Comparison of ENCODE assay signal across 30 cellular contexts in genomic region chr22:21564411-21564810, GRCh38. TPM values are rescaled to one million over a fixed set of nuclear protein-coding genes. Genes with fewer than 3 reads are reported as not detected.
"Had no signal": no experiment of that assay in that cellular context is flagged by ENCODE, and none has a peak within 500 bp of the region (broad histone marks: within the 10 kb centered on the region; RNA-seq: fewer than 3 reads in every experiment).

No MANE protein-coding gene starts in this region.

- H3K4me2 ChIP-seq: neural progenitor cell, smooth muscle cell had no signal

- H3K4me3 ChIP-seq: lower lobe of right lung, mucosa of descending colon, neural progenitor cell, sigmoid colon, smooth muscle cell, stomach, suprapubic skin, transverse colon, vagina had no signal

- H3K9me3 Mint-ChIP-seq: activated CD4-positive, alpha-beta memory T cell treated with anti-CD3 and anti-CD28 coated beads, Interleukin-2, amount 10 ng/mL, durations not matched to agents 7 days and 5 days; activated CD4-positive, alpha-beta T cell treated with anti-CD3 and anti-CD28 coated beads, Interleukin-2, amount 10 ng/mL, durations not matched to agents 24 days and 14 days; activated naive CD4-positive, alpha-beta T cell treated with anti-CD3 and anti-CD28 coated beads, Interleukin-2, amount 50 U/mL, for 72 hours; brain; dendritic cell treated with granulocyte-macrophage colony-stimulating factor and Interleukin-4, amounts not matched to agents 40 ng/mL and 50 ng/mL, for 4 days; neural progenitor cell; stimulated activated memory B cell treated with anti-CD40 and anti-IgM and Interleukin-4, amounts not matched to agents 10 μg/mL and 1 μg/mL and 100 μg/mL, for 72 hours had no signal

- H3K27ac ChIP-seq: foreskin keratinocyte, lower lobe of right lung, neural progenitor cell, sigmoid colon, stomach, suprapubic skin, transverse colon, vagina had no signal

- H3K36me3 Mint-ChIP-seq: neural progenitor cell had no signal

- H3K27me3 ChIP-seq: neural progenitor cell, sigmoid colon, stomach, suprapubic skin, transverse colon, vagina had no signal

- H2AFZ ChIP-seq: neural progenitor cell had no signal

- DNase-seq: activated CD4-positive, alpha-beta memory T cell treated with anti-CD3 and anti-CD28 coated beads, Interleukin-2, amount 10 ng/mL, durations not matched to agents 7 days and 5 days; activated CD4-positive, alpha-beta T cell treated with anti-CD3 and anti-CD28 coated beads, Interleukin-2, amount 10 ng/mL, durations not matched to agents 24 days and 14 days; activated CD4-positive, CD25-positive, alpha-beta regulatory T cell; activated CD8-positive, alpha-beta memory T cell treated with anti-CD3 and anti-CD28 coated beads, Interleukin-2, amount 10 ng/mL, durations not matched to agents 7 days and 5 days; activated effector memory CD4-positive, alpha-beta T cell treated with anti-CD3 and anti-CD28 coated beads, Interleukin-2, amount 50 U/mL, for 16 hours; activated T-cell treated with anti-CD3 and anti-CD28 coated beads for 4 hours; effector CD4-positive, alpha-beta T cell; erythroblast; foreskin keratinocyte; kidney; lower lobe of right lung; mesendoderm; retina; sigmoid colon; stimulated activated CD4-positive, alpha-beta T cell treated with anti-CD3 and anti-CD28 coated beads, Interleukin-15, amount 100 ng/mL, for 24 hours; stomach; transverse colon had no signal

- H3K9me3 ChIP-seq: lower lobe of right lung, mucosa of descending colon, sigmoid colon, stomach, suprapubic skin, transverse colon, vagina had no signal

- FAIRE-seq: kidney had no signal

- H3K27ac Mint-ChIP-seq: activated CD4-positive, alpha-beta memory T cell treated with anti-CD3 and anti-CD28 coated beads, Interleukin-2, amount 10 ng/mL, durations not matched to agents 7 days and 5 days; activated CD4-positive, alpha-beta T cell treated with anti-CD3 and anti-CD28 coated beads, Interleukin-2, amount 10 ng/mL, durations not matched to agents 24 days and 14 days; activated CD8-positive, alpha-beta memory T cell treated with anti-CD3 and anti-CD28 coated beads, Interleukin-2, amount 10 ng/mL, durations not matched to agents 7 days and 5 days; activated naive CD4-positive, alpha-beta T cell treated with anti-CD3 and anti-CD28 coated beads, Interleukin-2, amount 50 U/mL, for 72 hours; dendritic cell treated with granulocyte-macrophage colony-stimulating factor and Interleukin-4, amounts not matched to agents 40 ng/mL and 50 ng/mL, for 4 days; neural progenitor cell; progenitor cell of endocrine pancreas; stimulated activated memory B cell treated with anti-CD40 and anti-IgM and Interleukin-4, amounts not matched to agents 10 μg/mL and 1 μg/mL and 100 μg/mL, for 72 hours had no signal

- H3K4me3 Mint-ChIP-seq: activated CD4-positive, alpha-beta memory T cell treated with anti-CD3 and anti-CD28 coated beads, Interleukin-2, amount 10 ng/mL, durations not matched to agents 7 days and 5 days; activated CD4-positive, alpha-beta T cell treated with anti-CD3 and anti-CD28 coated beads, Interleukin-2, amount 10 ng/mL, durations not matched to agents 24 days and 14 days; activated CD8-positive, alpha-beta memory T cell treated with anti-CD3 and anti-CD28 coated beads, Interleukin-2, amount 10 ng/mL, durations not matched to agents 7 days and 5 days; dendritic cell treated with granulocyte-macrophage colony-stimulating factor and Interleukin-4, amounts not matched to agents 40 ng/mL and 50 ng/mL, for 4 days; neural progenitor cell; stimulated activated memory B cell treated with anti-CD40 and anti-IgM and Interleukin-4, amounts not matched to agents 10 μg/mL and 1 μg/mL and 100 μg/mL, for 72 hours had no signal

- H3K27me3 Mint-ChIP-seq: stimulated activated memory B cell treated with anti-CD40 and anti-IgM and Interleukin-4, amounts not matched to agents 10 μg/mL and 1 μg/mL and 100 μg/mL, for 72 hours had no signal

- H3K9ac ChIP-seq: neural progenitor cell had no signal

- ATAC-seq: activated CD8-positive, alpha-beta memory T cell treated with anti-CD3 and anti-CD28 coated beads, Interleukin-2, amount 10 ng/mL, durations not matched to agents 7 days and 5 days; activated naive CD4-positive, alpha-beta T cell treated with anti-CD3 and anti-CD28 coated beads, Interleukin-2, amount 50 U/mL, for 72 hours; foreskin keratinocyte; left lobe of liver; lower lobe of right lung; mucosa of descending colon; stimulated activated memory B cell treated with anti-CD40 and anti-IgM and Interleukin-4, amounts not matched to agents 10 μg/mL and 1 μg/mL and 100 μg/mL, for 72 hours had no signal

- H3K36me3 ChIP-seq: lower lobe of right lung, neural progenitor cell, sigmoid colon, stomach, suprapubic skin, transverse colon, vagina had no signal

RNA-seq across cellular contexts. Expression of gene RIMBP3C, which starts 13.2 kb away (rescaled TPM):
- total RNA-seq: glomerular endothelial cell, transverse colon, vagina had no signal
- polyA plus RNA-seq: aorta, stomach had no signal
